ENCODE assay signal across 11 cellular contexts in the genomic region with DNA sequence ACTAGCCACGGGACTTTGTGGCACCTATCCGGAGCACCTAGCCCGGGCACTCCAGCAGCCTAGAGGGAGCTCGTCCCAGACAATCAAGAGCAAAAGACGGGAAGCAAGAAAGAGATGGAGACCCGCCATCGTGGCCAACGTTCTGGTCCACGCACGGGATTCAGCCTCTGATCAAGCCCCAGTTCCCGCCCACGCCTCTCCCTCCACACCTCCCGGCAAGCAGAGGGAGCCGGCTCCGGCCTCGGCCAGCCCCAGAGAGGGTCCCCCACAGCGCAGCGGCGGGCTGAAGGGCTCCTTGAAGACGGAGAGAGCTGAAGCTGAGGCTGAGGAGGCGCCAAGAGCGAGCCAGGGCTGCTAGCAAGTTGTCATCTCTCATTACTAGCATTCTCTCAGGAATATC. TPM values are rescaled to one million over a fixed set of nuclear protein-coding genes. Genes with fewer than 3 reads are reported as not detected.
"Had no signal": no experiment of that assay in that cellular context is flagged by ENCODE, and none has a peak within 500 bp of the region (broad histone marks: within the 10 kb centered on the region; RNA-seq: fewer than 3 reads in every experiment).

No MANE protein-coding gene starts in this region.

- H3K4me1 ChIP-seq: HAP-1 had no signal

- H3K27ac Mint-ChIP-seq: HFFc6, IgD-negative memory B cell had no signal

- H3K9me3 Mint-ChIP-seq: IgD-negative memory B cell had no signal

- DNase-seq: GOT3, H7, HFFc6, KBM-7 had no signal

- H3K4me1 Mint-ChIP-seq: IgD-negative memory B cell had no signal

- H3K9me3 ChIP-seq: HAP-1 had no signal

- H3K27ac ChIP-seq: HL-60 had no signal

- H3K4me3 Mint-ChIP-seq: HFFc6, IgD-negative memory B cell had no signal

- ATAC-seq: HCT116, HepG2 had no signal

- H3K27me3 Mint-ChIP-seq: IgD-negative memory B cell had no signal

- H3K4me3 ChIP-seq: HAP-1 had no signal

- H3K36me3 ChIP-seq: HAP-1 had no signal

RNA-seq across cellular contexts. Expression of a gene that starts 1.0 kb away (rescaled TPM):
- total RNA-seq: H4, HepG2, HFFc6, HT1080 had no signal
- polyA plus RNA-seq: HepG2, IgD-negative memory B cell had no signal
